Comparison of ENCODE assay signal across 8 cellular contexts in genomic region chr2:212548459-212548815, GRCh38. TPM values are rescaled to one million over a fixed set of nuclear protein-coding genes. Genes with fewer than 3 reads are reported as not detected.
DNase-seq lines count a peak whose midpoint lies in the region; ATAC-seq, FAIRE-seq and TF ChIP-seq lines count a peak whose summit lies in the region.

No MANE protein-coding gene starts in this region.

- no peaks in the 10 kb centered on the region for H4K20me1 ChIP-seq in Karpas-422 (ENCODE audit: insufficient read depth, low read depth, low read length)

- H3K9me3 Mint-ChIP-seq in activated T-helper 17 cell treated with anti-CD3 and anti-CD28 coated beads, Interleukin-2, amount 50 U/mL, for 72 hours: no peaks in the 10 kb centered on the region

- H3K27me3 Mint-ChIP-seq in activated T-helper 17 cell treated with anti-CD3 and anti-CD28 coated beads, Interleukin-2, amount 50 U/mL, for 72 hours: peaks cover 6% of the 10 kb centered on the region

- no peaks in the 10 kb centered on the region for H3K9me2 ChIP-seq in Karpas-422 (replicated peaks; ENCODE audit: insufficient read depth, low read length)

- H3K4me3 ChIP-seq in WERI-Rb-1 (ENCODE audit: low read depth, low read length): no peak overlapping the region
- no peak overlapping the region for H3K4me3 ChIP-seq in Karpas-422 (ENCODE audit: low read length)

- H3K27me3 ChIP-seq in WERI-Rb-1 (ENCODE audit: insufficient read depth, low read depth, severe bottlenecking) (no peaks in the 10 kb centered on the region), Karpas-422 (ENCODE audit: low read length) (no peaks in the 10 kb centered on the region)

- H3K36me3 ChIP-seq in WERI-Rb-1: no peaks in the 10 kb centered on the region
- H3K36me3 ChIP-seq in Karpas-422 (ENCODE audit: insufficient read depth, low read length): no peaks in the 10 kb centered on the region

- intact Hi-C loops in Right ventricle myocardium inferior (cut with DNase I): loop anchor here (5.0 kb wide), 2 partner anchors 541 to 801 kb away; no protein-coding TSS in a partner anchor
- intact Hi-C loops in cardiac septum (cut with DNase I): loop anchor here (5.0 to 10.0 kb wide), 2 partner anchors 544 to 801 kb away; no protein-coding TSS in a partner anchor

- H3K4me1 Mint-ChIP-seq in activated T-helper 17 cell treated with anti-CD3 and anti-CD28 coated beads, Interleukin-2, amount 50 U/mL, for 72 hours: no peaks in the 10 kb centered on the region

- no peaks in the 10 kb centered on the region for H3K79me2 ChIP-seq in Karpas-422 (ENCODE audit: low read length)

- H3K4me3 Mint-ChIP-seq in activated T-helper 17 cell treated with anti-CD3 and anti-CD28 coated beads, Interleukin-2, amount 50 U/mL, for 72 hours: no peak overlapping the region

- peak; percentile 70 for FAIRE-seq in islet of Langerhans (lab: Jason Lieb, UNC)

- no peaks in the 10 kb centered on the region for H3K4me1 ChIP-seq in Karpas-422 (ENCODE audit: low read length)

- H3K36me3 Mint-ChIP-seq in activated T-helper 17 cell treated with anti-CD3 and anti-CD28 coated beads, Interleukin-2, amount 50 U/mL, for 72 hours (ENCODE audit: low read depth): no peaks in the 10 kb centered on the region

- H2AFZ ChIP-seq in Karpas-422 (ENCODE audit: low read length): no peak overlapping the region

- TF ChIP-seq CTCF in WERI-Rb-1 (IDR thresholded peaks at IDR 0.05; ENCODE audit: low read depth, low read length): 0 out of 2 replicates have a peak, but pooled peaks have one; percentile 23

- DNase-seq in Right ventricle myocardium inferior (ENCODE audit: missing footprints) (no peak), cardiac septum (ENCODE audit: low spot score) (no peak), WERI-Rb-1 (no peak), Karpas-422 (no peak)

- peak; percentile 67 for ATAC-seq in Right ventricle myocardium inferior
- no peak for ATAC-seq in activated T-helper 17 cell treated with anti-CD3 and anti-CD28 coated beads, Interleukin-2, amount 50 U/mL, for 72 hours (replicated peaks)
- no peak for ATAC-seq in GM21447 (IDR thresholded peaks at IDR 0.05; ENCODE audit: unreplicated experiment)
- ATAC-seq in GM19463 (IDR thresholded peaks at IDR 0.05; ENCODE audit: unreplicated experiment): no peak

- H3K4me2 ChIP-seq in Karpas-422 (ENCODE audit: low read depth, low read length, poor library complexity, severe bottlenecking): no peak overlapping the region

- no peak overlapping the region for H3K27ac ChIP-seq in WERI-Rb-1
- H3K27ac ChIP-seq in Karpas-422 (ENCODE audit: low read length): no peak overlapping the region

- H3K27ac Mint-ChIP-seq in activated T-helper 17 cell treated with anti-CD3 and anti-CD28 coated beads, Interleukin-2, amount 50 U/mL, for 72 hours: no peak overlapping the region

- H3K9me3 ChIP-seq in WERI-Rb-1 (ENCODE audit: severe bottlenecking) (no peaks in the 10 kb centered on the region), Karpas-422 (ENCODE audit: low read length) (peaks cover 15% of the 10 kb centered on the region; the same call in 1 of the 2 replicates)

- no peak overlapping the region for H3K9ac ChIP-seq in Karpas-422 (ENCODE audit: low read length)

RNA-seq across cellular contexts. Expression of gene ERBB4, which starts 9.8 kb away (rescaled TPM):
- 12.4 TPM for total RNA-seq in Right ventricle myocardium inferior
- 13.8 TPM for total RNA-seq in cardiac septum
- total RNA-seq in activated T-helper 17 cell treated with anti-CD3 and anti-CD28 coated beads, Interleukin-2, amount 50 U/mL, for 72 hours: not detected
- total RNA-seq in Karpas-422 (2014; rRNA removed; shearing (Covaris generic); ENCODE audit: low replicate concordance): not detected in 2 replicates

Comparison
In these comparisons a context has a peak if more than half of its experiments do, and no peak if none do; other contexts are left out.
1. RNA of gene ERBB4, which starts 9.8 kb away (total RNA-seq): 13.8 TPM in cardiac septum (single experiment) and 12.4 TPM in Right ventricle myocardium inferior (single experiment); not detected in activated T-helper 17 cell treated with anti-CD3 and anti-CD28 coated beads, Interleukin-2, amount 50 U/mL, for 72 hours and not detected in Karpas-422; every median in the first group is over 10 times any median in the second.